In genomic region chr6:37517411-37517812, GRCh38 we compare ENCODE assay signal across 8 cellular contexts. TPM values are rescaled to one million over a fixed set of nuclear protein-coding genes. Genes with fewer than 3 reads are reported as not detected.
DNase-seq lines count a peak whose midpoint lies in the region; ATAC-seq and TF ChIP-seq lines count a peak whose summit lies in the region.

No MANE protein-coding gene starts in this region.

- H3K4me3 Mint-ChIP-seq in CD14-positive monocyte = peak overlapping the region; percentile 35 to 55
- H3K4me3 Mint-ChIP-seq in naive thymus-derived CD8-positive, alpha-beta T cell = peak overlapping the region; percentile 80 to 97 (median 92)

- no peaks in the 10 kb centered on the region for H3K36me3 Mint-ChIP-seq in CD14-positive monocyte
- H3K36me3 Mint-ChIP-seq in naive thymus-derived CD8-positive, alpha-beta T cell = no peaks in the 10 kb centered on the region

- ATAC-seq in naive thymus-derived CD8-positive, alpha-beta T cell = peak; percentile 53 to 57
- no peak for ATAC-seq in GM19455 (IDR thresholded peaks at IDR 0.05; ENCODE audit: unreplicated experiment)

- no peak for TF ChIP-seq CTCF in CD14-positive monocyte (IDR thresholded peaks at IDR 0.05)

- POLR2A ChIA-PET in naive thymus-derived CD8-positive, alpha-beta T cell (lab: Charles Lee) = interaction anchor here (1.0 to 10.5 kb wide), 15 partner anchors 10 to 302 kb away, joined by 4 to 330 read pairs (median 11); partner anchors contain the start of genes CCDC167, CMTR1 and ZFAND3

- intact Hi-C loops in CD14-positive monocyte (cut with micrococcal nuclease) = no loop called here
- intact Hi-C loops in cardiac septum (cut with DNase I) = no loop called here

- H3K9me3 Mint-ChIP-seq in CD14-positive monocyte = peaks cover 0 to 5% (median 0%) of the 10 kb centered on the region in 7 donors
- no peaks in the 10 kb centered on the region for H3K9me3 Mint-ChIP-seq in naive thymus-derived CD8-positive, alpha-beta T cell

- DNase-seq in CD14-positive monocyte (ENCODE audit: low spot score) (peak; percentile 29), NCI-H2171 (lab: John Stamatoyannopoulos, UW) (peak; percentile 82), RPMI8226 (no peak), HCEC 1CT (no peak), cardiac septum (ENCODE audit: low spot score) (no peak)
- peak; percentile 79 for DNase-seq in activated CD8-positive, alpha-beta memory T cell treated with anti-CD3 and anti-CD28 coated beads, Interleukin-2, amount 50 U/mL, for 48 hours
- peak in 9 of 10 donors; percentile 61 to 91 (median 86) for DNase-seq in naive thymus-derived CD8-positive, alpha-beta T cell

- H3K27ac Mint-ChIP-seq in CD14-positive monocyte = peak overlapping the region in 2 of 7 donors; percentile 60 to 86
- H3K27ac Mint-ChIP-seq in naive thymus-derived CD8-positive, alpha-beta T cell = peak overlapping the region; percentile 97 to 100 (median 100)

- peaks cover 25 to 56% (median 35%) of the 10 kb centered on the region in 3 donors for H3K27me3 Mint-ChIP-seq in CD14-positive monocyte (ENCODE audit: low read depth in 3 of 3)
- H3K27me3 Mint-ChIP-seq in naive thymus-derived CD8-positive, alpha-beta T cell = no peaks in the 10 kb centered on the region

- H3K4me1 Mint-ChIP-seq in CD14-positive monocyte = peaks cover 29% of the 10 kb centered on the region
- H3K4me1 Mint-ChIP-seq in naive thymus-derived CD8-positive, alpha-beta T cell = peaks cover 53 to 93% (median 91%) of the 10 kb centered on the region in 4 donors

RNA-seq across cellular contexts. Expression of gene CCDC167, which starts 17.7 kb away (rescaled TPM):
- 10 to 100 TPM; 20.7 to 22.9 TPM for polyA plus RNA-seq in CD14-positive monocyte
- total RNA-seq in naive thymus-derived CD8-positive, alpha-beta T cell = 10 to 100 TPM; 17.9 TPM
- polyA plus RNA-seq in naive thymus-derived CD8-positive, alpha-beta T cell = 10 to 100 TPM; 64.3 to 74.7 (median 69.3) TPM
- total RNA-seq in cardiac septum = 28.0 TPM

Comparison
In these comparisons a context has a peak if more than half of its experiments do, and no peak if none do; other contexts are left out.
1. DNase-seq: peak in CD14-positive monocyte (single experiment), NCI-H2171 (single experiment), activated CD8-positive, alpha-beta memory T cell treated with anti-CD3 and anti-CD28 coated beads, Interleukin-2, amount 50 U/mL, for 48 hours (single experiment) and naive thymus-derived CD8-positive, alpha-beta T cell (9 of 10); none in RPMI8226 (single experiment), HCEC 1CT (single experiment) and cardiac septum (single experiment).